In the genomic region with DNA sequence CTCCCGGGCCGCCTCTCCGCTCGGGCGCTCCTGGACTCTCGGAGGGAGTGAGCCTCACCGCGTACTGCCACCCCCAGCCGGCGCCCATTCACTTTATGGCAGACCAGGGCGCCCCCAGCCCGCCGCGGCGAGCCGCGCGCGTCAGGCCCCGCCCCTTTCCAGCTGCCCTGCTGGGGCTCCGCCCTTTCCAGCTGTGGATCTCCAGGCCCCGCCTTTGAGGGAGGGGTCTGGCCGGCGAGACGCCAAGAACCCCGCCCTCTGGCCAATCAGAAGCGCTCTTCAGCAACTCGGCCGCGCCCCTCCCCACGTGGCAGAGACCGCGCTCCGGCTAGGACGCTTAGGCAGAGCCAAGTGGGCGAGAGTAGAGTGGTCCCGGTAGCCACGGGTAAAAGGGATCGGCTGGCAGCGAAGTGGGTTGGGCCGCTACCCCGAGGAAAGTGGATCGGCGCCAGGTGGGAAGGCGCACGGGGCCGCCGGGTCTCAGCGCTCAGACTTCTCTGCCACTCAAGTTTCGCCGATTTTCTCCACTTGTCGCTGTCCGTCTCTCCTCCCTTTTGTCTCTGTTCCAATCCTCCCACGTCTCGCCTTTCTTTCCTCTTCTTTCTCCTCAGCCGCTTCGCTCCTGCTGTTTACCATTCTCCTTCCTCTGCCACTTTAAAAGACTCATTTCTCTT, we compare ENCODE assay signal across 1 cellular context.
A peak's percentile ranks its signal among the peaks of the same experiment; 100 is the strongest.
TF ChIP-seq lines count a peak whose summit lies in the region.

A gene (minus strand): TSS at position 69 of the 674 bp plus-strand sequence. CDS start 9,432 bp downstream, outside the sequence.

TF ChIP-seq in HepG2, 621 proteins besides CTCF, POLR2A, EP300 and RAD21 (continued from another document and continues in another):
- TF ChIP-seq, protein P1, sequence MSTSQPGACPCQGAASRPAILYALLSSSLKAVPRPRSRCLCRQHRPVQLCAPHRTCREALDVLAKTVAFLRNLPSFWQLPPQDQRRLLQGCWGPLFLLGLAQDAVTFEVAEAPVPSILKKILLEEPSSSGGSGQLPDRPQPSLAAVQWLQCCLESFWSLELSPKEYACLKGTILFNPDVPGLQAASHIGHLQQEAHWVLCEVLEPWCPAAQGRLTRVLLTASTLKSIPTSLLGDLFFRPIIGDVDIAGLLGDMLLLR (CRISPR knock-in tag; IDR thresholded peaks at IDR 0.05): peak; percentile 66; the same call in 1 of the 2 replicates
- no peak for TF ChIP-seq TBP (CRISPR knock-in tag; IDR thresholded peaks at IDR 0.05)
- no peak for TF ChIP-seq ZNF557 (CRISPR knock-in tag; IDR thresholded peaks at IDR 0.05)
- TF ChIP-seq ETV5 (CRISPR knock-in tag; IDR thresholded peaks at IDR 0.05; ENCODE audit: borderline replicate concordance): no peak
- peak; percentile 23 for TF ChIP-seq ZMYM4 (CRISPR knock-in tag; IDR thresholded peaks at IDR 0.05)
- TF ChIP-seq, protein P2, sequence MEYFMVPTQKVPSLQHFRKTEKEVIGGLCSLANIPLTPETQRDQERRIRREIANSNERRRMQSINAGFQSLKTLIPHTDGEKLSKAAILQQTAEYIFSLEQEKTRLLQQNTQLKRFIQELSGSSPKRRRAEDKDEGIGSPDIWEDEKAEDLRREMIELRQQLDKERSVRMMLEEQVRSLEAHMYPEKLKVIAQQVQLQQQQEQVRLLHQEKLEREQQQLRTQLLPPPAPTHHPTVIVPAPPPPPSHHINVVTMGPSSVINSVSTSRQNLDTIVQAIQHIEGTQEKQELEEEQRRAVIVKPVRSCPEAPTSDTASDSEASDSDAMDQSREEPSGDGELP (IDR thresholded peaks at IDR 0.05; ENCODE audit: borderline replicate concordance, low read depth): peak; percentile 92
- no peak for TF ChIP-seq GPN1 (CRISPR knock-in tag; IDR thresholded peaks at IDR 0.05; ENCODE audit: borderline replicate concordance)
- TF ChIP-seq, protein P3, sequence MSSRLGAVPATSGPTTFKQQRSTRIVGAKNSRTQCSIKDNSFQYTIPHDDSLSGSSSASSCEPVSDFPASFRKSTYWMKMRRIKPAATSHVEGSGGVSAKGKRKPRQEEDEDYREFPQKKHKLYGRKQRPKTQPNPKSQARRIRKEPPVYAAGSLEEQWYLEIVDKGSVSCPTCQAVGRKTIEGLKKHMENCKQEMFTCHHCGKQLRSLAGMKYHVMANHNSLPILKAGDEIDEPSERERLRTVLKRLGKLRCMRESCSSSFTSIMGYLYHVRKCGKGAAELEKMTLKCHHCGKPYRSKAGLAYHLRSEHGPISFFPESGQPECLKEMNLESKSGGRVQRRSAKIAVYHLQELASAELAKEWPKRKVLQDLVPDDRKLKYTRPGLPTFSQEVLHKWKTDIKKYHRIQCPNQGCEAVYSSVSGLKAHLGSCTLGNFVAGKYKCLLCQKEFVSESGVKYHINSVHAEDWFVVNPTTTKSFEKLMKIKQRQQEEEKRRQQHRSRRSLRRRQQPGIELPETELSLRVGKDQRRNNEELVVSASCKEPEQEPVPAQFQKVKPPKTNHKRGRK (CRISPR knock-in tag; IDR thresholded peaks at IDR 0.05): peak; percentile 78; the same call in 1 of the 2 replicates
- peak; percentile 35; the same call in 1 of the 2 replicates for TF ChIP-seq DR1 (CRISPR knock-in tag; IDR thresholded peaks at IDR 0.05)
- TF ChIP-seq SP2 (CRISPR knock-in tag; IDR thresholded peaks at IDR 0.05): peak; percentile 53; the same call in 1 of the 2 replicates
- peak; percentile 61 for TF ChIP-seq ZNF777 (CRISPR knock-in tag; IDR thresholded peaks at IDR 0.05)
- peak; percentile 63; the same call in 1 of the 2 replicates for TF ChIP-seq MYC (CRISPR knock-in tag; IDR thresholded peaks at IDR 0.05; ENCODE audit: borderline replicate concordance)
- peak; percentile 57 for TF ChIP-seq RBM39 (IDR thresholded peaks at IDR 0.05; ENCODE audit: low read depth, low read length, poor library complexity, severe bottlenecking)
- peak; percentile 48; the same call in 1 of the 2 replicates for TF ChIP-seq SALL1 (CRISPR knock-in tag; IDR thresholded peaks at IDR 0.05)
- TF ChIP-seq, protein P4, sequence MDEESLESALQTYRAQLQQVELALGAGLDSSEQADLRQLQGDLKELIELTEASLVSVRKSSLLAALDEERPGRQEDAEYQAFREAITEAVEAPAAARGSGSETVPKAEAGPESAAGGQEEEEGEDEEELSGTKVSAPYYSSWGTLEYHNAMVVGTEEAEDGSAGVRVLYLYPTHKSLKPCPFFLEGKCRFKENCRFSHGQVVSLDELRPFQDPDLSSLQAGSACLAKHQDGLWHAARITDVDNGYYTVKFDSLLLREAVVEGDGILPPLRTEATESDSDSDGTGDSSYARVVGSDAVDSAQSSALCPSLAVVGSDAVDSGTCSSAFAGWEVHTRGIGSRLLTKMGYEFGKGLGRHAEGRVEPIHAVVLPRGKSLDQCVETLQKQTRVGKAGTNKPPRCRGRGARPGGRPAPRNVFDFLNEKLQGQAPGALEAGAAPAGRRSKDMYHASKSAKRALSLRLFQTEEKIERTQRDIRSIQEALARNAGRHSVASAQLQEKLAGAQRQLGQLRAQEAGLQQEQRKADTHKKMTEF (CRISPR knock-in tag; IDR thresholded peaks at IDR 0.05): peak; percentile 69; the same call in 1 of the 2 replicates
- TF ChIP-seq ZNF501 (CRISPR knock-in tag; IDR thresholded peaks at IDR 0.05): peak; percentile 61; the same call in 1 of the 2 replicates
- TF ChIP-seq ZNF850 (CRISPR knock-in tag; conservative IDR thresholded peaks at IDR 0.05): 0 out of 2 replicates have a peak, but pooled peaks have one; percentile 62
- TF ChIP-seq, protein P5, sequence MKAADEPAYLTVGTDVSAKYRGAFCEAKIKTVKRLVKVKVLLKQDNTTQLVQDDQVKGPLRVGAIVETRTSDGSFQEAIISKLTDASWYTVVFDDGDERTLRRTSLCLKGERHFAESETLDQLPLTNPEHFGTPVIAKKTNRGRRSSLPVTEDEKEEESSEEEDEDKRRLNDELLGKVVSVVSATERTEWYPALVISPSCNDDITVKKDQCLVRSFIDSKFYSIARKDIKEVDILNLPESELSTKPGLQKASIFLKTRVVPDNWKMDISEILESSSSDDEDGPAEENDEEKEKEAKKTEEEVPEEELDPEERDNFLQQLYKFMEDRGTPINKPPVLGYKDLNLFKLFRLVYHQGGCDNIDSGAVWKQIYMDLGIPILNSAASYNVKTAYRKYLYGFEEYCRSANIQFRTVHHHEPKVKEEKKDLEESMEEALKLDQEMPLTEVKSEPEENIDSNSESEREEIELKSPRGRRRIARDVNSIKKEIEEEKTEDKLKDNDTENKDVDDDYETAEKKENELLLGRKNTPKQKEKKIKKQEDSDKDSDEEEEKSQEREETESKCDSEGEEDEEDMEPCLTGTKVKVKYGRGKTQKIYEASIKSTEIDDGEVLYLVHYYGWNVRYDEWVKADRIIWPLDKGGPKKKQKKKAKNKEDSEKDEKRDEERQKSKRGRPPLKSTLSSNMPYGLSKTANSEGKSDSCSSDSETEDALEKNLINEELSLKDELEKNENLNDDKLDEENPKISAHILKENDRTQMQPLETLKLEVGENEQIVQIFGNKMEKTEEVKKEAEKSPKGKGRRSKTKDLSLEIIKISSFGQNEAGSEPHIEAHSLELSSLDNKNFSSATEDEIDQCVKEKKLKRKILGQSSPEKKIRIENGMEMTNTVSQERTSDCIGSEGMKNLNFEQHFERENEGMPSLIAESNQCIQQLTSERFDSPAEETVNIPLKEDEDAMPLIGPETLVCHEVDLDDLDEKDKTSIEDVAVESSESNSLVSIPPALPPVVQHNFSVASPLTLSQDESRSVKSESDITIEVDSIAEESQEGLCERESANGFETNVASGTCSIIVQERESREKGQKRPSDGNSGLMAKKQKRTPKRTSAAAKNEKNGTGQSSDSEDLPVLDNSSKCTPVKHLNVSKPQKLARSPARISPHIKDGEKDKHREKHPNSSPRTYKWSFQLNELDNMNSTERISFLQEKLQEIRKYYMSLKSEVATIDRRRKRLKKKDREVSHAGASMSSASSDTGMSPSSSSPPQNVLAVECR (CRISPR knock-in tag; IDR thresholded peaks at IDR 0.05; ENCODE audit: borderline replicate concordance): peak; percentile 90
- peak; percentile 31; the same call in 1 of the 2 replicates for TF ChIP-seq DMAP1 (CRISPR knock-in tag; IDR thresholded peaks at IDR 0.05)
- TF ChIP-seq, protein P6, sequence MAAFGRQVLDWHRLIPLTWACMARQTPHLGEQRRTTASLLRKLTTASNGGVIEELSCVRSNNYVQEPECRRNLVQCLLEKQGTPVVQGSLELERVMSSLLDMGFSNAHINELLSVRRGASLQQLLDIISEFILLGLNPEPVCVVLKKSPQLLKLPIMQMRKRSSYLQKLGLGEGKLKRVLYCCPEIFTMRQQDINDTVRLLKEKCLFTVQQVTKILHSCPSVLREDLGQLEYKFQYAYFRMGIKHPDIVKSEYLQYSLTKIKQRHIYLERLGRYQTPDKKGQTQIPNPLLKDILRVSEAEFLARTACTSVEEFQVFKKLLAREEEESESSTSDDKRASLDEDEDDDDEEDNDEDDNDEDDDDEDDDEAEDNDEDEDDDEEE (CRISPR knock-in tag; IDR thresholded peaks at IDR 0.05): 0 out of 2 replicates have a peak, but pooled peaks have one; percentile 30
- TF ChIP-seq, protein P7, sequence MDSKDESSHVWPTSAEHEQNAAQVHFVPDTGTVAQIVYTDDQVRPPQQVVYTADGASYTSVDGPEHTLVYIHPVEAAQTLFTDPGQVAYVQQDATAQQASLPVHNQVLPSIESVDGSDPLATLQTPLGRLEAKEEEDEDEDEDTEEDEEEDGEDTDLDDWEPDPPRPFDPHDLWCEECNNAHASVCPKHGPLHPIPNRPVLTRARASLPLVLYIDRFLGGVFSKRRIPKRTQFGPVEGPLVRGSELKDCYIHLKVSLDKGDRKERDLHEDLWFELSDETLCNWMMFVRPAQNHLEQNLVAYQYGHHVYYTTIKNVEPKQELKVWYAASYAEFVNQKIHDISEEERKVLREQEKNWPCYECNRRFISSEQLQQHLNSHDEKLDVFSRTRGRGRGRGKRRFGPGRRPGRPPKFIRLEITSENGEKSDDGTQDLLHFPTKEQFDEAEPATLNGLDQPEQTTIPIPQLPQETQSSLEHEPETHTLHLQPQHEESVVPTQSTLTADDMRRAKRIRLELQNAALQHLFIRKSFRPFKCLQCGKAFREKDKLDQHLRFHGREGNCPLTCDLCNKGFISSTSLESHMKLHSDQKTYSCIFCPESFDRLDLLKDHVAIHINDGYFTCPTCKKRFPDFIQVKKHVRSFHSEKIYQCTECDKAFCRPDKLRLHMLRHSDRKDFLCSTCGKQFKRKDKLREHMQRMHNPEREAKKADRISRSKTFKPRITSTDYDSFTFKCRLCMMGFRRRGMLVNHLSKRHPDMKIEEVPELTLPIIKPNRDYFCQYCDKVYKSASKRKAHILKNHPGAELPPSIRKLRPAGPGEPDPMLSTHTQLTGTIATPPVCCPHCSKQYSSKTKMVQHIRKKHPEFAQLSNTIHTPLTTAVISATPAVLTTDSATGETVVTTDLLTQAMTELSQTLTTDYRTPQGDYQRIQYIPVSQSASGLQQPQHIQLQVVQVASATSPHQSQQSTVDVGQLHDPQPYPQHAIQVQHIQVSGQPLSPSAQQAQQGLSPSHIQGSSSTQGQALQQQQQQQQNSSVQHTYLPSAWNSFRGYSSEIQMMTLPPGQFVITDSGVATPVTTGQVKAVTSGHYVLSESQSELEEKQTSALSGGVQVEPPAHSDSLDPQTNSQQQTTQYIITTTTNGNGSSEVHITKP (CRISPR knock-in tag; IDR thresholded peaks at IDR 0.05; ENCODE audit: low read depth): 0 out of 2 replicates have a peak, but pooled peaks have one; percentile 21
- TF ChIP-seq, protein P8, sequence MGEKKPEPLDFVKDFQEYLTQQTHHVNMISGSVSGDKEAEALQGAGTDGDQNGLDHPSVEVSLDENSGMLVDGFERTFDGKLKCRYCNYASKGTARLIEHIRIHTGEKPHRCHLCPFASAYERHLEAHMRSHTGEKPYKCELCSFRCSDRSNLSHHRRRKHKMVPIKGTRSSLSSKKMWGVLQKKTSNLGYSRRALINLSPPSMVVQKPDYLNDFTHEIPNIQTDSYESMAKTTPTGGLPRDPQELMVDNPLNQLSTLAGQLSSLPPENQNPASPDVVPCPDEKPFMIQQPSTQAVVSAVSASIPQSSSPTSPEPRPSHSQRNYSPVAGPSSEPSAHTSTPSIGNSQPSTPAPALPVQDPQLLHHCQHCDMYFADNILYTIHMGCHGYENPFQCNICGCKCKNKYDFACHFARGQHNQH (CRISPR knock-in tag; IDR thresholded peaks at IDR 0.05): 0 out of 2 replicates have a peak, but pooled peaks have one; percentile 40
- peak; percentile 35; the same call in 1 of the 2 replicates for TF ChIP-seq RBFOX2 (IDR thresholded peaks at IDR 0.05; ENCODE audit: low read depth, low read length)
- TF ChIP-seq, protein P9, sequence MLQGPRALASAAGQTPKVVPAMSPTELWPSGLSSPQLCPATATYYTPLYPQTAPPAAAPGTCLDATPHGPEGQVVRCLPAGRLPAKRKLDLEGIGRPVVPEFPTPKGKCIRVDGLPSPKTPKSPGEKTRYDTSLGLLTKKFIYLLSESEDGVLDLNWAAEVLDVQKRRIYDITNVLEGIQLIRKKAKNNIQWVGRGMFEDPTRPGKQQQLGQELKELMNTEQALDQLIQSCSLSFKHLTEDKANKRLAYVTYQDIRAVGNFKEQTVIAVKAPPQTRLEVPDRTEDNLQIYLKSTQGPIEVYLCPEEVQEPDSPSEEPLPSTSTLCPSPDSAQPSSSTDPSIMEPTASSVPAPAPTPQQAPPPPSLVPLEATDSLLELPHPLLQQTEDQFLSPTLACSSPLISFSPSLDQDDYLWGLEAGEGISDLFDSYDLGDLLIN (CRISPR knock-in tag; IDR thresholded peaks at IDR 0.05; ENCODE audit: borderline replicate concordance): peak; percentile 12; the same call in 1 of the 2 replicates
- TF ChIP-seq, protein P10, sequence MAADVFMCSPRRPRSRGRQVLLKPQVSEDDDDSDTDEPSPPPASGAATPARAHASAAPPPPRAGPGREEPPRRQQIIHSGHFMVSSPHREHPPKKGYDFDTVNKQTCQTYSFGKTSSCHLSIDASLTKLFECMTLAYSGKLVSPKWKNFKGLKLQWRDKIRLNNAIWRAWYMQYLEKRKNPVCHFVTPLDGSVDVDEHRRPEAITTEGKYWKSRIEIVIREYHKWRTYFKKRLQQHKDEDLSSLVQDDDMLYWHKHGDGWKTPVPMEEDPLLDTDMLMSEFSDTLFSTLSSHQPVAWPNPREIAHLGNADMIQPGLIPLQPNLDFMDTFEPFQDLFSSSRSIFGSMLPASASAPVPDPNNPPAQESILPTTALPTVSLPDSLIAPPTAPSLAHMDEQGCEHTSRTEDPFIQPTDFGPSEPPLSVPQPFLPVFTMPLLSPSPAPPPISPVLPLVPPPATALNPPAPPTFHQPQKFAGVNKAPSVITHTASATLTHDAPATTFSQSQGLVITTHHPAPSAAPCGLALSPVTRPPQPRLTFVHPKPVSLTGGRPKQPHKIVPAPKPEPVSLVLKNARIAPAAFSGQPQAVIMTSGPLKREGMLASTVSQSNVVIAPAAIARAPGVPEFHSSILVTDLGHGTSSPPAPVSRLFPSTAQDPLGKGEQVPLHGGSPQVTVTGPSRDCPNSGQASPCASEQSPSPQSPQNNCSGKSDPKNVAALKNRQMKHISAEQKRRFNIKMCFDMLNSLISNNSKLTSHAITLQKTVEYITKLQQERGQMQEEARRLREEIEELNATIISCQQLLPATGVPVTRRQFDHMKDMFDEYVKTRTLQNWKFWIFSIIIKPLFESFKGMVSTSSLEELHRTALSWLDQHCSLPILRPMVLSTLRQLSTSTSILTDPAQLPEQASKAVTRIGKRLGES (CRISPR knock-in tag; IDR thresholded peaks at IDR 0.05; ENCODE audit: borderline replicate concordance): no peak
- no peak; the same call in 1 of the 2 replicates for TF ChIP-seq SP1 (IDR thresholded peaks at IDR 0.05)
- TF ChIP-seq SP1 (CRISPR knock-in tag; IDR thresholded peaks at IDR 0.05): peak; percentile 75
- peak; percentile 100 for TF ChIP-seq ZBTB42 (CRISPR knock-in tag; IDR thresholded peaks at IDR 0.05)
- peak; percentile 71 for TF ChIP-seq NFYC (CRISPR knock-in tag; IDR thresholded peaks at IDR 0.05)
- TF ChIP-seq HOXA3 (CRISPR knock-in tag; IDR thresholded peaks at IDR 0.05): peak; percentile 18; the same call in 1 of the 2 replicates
